ENCODE assay signal across 21 cellular contexts in genomic region chr6:36698196-36698595, GRCh38. TPM values are rescaled to one million over a fixed set of nuclear protein-coding genes. Genes with fewer than 3 reads are reported as not detected.
"Had no signal": no experiment of that assay in that cellular context is flagged by ENCODE, and none has a peak within 500 bp of the region (broad histone marks: within the 10 kb centered on the region; RNA-seq: fewer than 3 reads in every experiment).

No MANE protein-coding gene starts in this region.

- H3K79me2 ChIP-seq: hepatocyte had no signal

- H3K4me2 ChIP-seq: hepatocyte, neural progenitor cell had no signal

- H3K27me3 ChIP-seq: brain microvascular endothelial cell, esophagus squamous epithelium, hepatocyte, neural progenitor cell, pancreas, tibial artery, uterus had no signal

- H3K27ac ChIP-seq: brain microvascular endothelial cell, coronary artery, esophagus squamous epithelium, hepatocyte, left ventricle myocardium inferior, neural progenitor cell, pancreas, tibial artery, uterus, VCaP had no signal

- H3K9me3 ChIP-seq: esophagus squamous epithelium, left ventricle myocardium inferior, pancreas, tibial artery, uterus had no signal

- H3K36me3 ChIP-seq: brain microvascular endothelial cell, esophagus squamous epithelium, left ventricle myocardium inferior, neural progenitor cell, pancreas, tibial artery, uterus had no signal

- H3K4me1 ChIP-seq: neural progenitor cell, uterus had no signal

- DNase-seq: activated CD4-positive, alpha-beta T cell treated with anti-CD3 and anti-CD28 coated beads for 1 hour; activated CD8-positive, alpha-beta memory T cell treated with anti-CD3 and anti-CD28 coated beads, Interleukin-2, amount 10 ng/mL, durations not matched to agents 7 days and 5 days; activated naive CD4-positive, alpha-beta T cell; activated T-cell treated with anti-CD3 and anti-CD28 coated beads, Interleukin-2, amount 50 U/mL, for 72 hours; anterior cingulate cortex; brain microvascular endothelial cell; effector CD4-positive, alpha-beta T cell; esophagus squamous epithelium; left ventricle myocardium inferior; mesenchymal stem cell; stimulated activated CD4-positive, alpha-beta T cell treated with anti-CD3 and anti-CD28 coated beads, Interleukin-12 subunit alpha, Interleukin-12 subunit beta, amount 100 ng/mL, for 4 hours; stimulated activated CD4-positive, alpha-beta T cell treated with anti-CD3 and anti-CD28 coated beads, Interleukin-2, amount 100 ng/mL, for 24 hours; T-helper 1 cell; uterus had no signal

- H3K4me3 ChIP-seq: coronary artery, esophagus squamous epithelium, hepatocyte, left ventricle myocardium inferior, neural progenitor cell, pancreas, tibial artery, uterus had no signal

- H2AFZ ChIP-seq: hepatocyte, neural progenitor cell had no signal

RNA-seq across cellular contexts. Expression of gene RAB44, which starts 0.6 kb away (rescaled TPM):
- total RNA-seq: activated CD8-positive, alpha-beta memory T cell treated with anti-CD3 and anti-CD28 coated beads, Interleukin-2, amount 10 ng/mL, durations not matched to agents 7 days and 5 days; fibroblast of villous mesenchyme; hepatocyte had no signal
- polyA plus RNA-seq: hepatocyte had no signal
